8 cellular contexts compared by ENCODE assay signal in genomic region chr3:156674046-156674910, GRCh38. TPM values are rescaled to one million over a fixed set of nuclear protein-coding genes. Genes with fewer than 3 reads are reported as not detected.
DNase-seq lines count a peak whose midpoint lies in the region; ATAC-seq and TF ChIP-seq lines count a peak whose summit lies in the region.

TIPARP (plus strand) TSS chr3:156674590; CDS start chr3:156677698, 3,108 bp downstream.

- H3K36me3 Mint-ChIP-seq in activated CD4-positive, alpha-beta T cell treated with anti-CD3 and anti-CD28 coated beads, Interleukin-2, amount 10 ng/mL, durations not matched to agents 24 days and 14 days (ENCODE audit: low read depth) = peaks cover 24% of the 10 kb centered on the region

- TF ChIP-seq CTCF in coronary artery (IDR thresholded peaks at IDR 0.05) = peak; percentile 66

- no peaks in the 10 kb centered on the region for H3K9me3 ChIP-seq in BLaER1 treated with 17β-estradiol and CSF1 and Interleukin-3, amounts not matched to agents 10 nM and 100 nM (replicated peaks in 1 of 11)

- H3K4me3 Mint-ChIP-seq in activated CD4-positive, alpha-beta T cell treated with anti-CD3 and anti-CD28 coated beads, Interleukin-2, amount 10 ng/mL, durations not matched to agents 24 days and 14 days = peak within 1 kb of the TSS; percentile 91

- H3K9ac ChIP-seq in BLaER1 treated with 17β-estradiol and CSF1 and Interleukin-3, amounts not matched to agents 10 nM and 100 nM = peak within 1 kb of the TSS; percentile 82 to 96 (median 90)

- peak within 1 kb of the TSS; percentile 73 to 96 (median 88) for H3K4me3 ChIP-seq in BLaER1 treated with 17β-estradiol and CSF1 and Interleukin-3, amounts not matched to agents 10 nM and 100 nM
- peak within 1 kb of the TSS; percentile 85 for H3K4me3 ChIP-seq in coronary artery

- H3K36me3 ChIP-seq in BLaER1 treated with 17β-estradiol and CSF1 and Interleukin-3, amounts not matched to agents 10 nM and 100 nM = peaks cover 16 to 21% (median 18%) of the 10 kb centered on the region in 11 experiments

- no peaks in the 10 kb centered on the region for H3K9me3 Mint-ChIP-seq in activated CD4-positive, alpha-beta T cell treated with anti-CD3 and anti-CD28 coated beads, Interleukin-2, amount 10 ng/mL, durations not matched to agents 24 days and 14 days

- DNase-seq in NCI-H526 (lab: John Stamatoyannopoulos, UW) = peak; percentile 97 to 99
- peak; percentile 100 for DNase-seq in activated CD4-positive, alpha-beta T cell treated with anti-CD3 and anti-CD28 coated beads, Interleukin-2, amount 10 ng/mL, durations not matched to agents 24 days and 14 days
- peak; percentile 100 for DNase-seq in coronary artery (ENCODE audit: low spot score)
- peak; percentile 99 for DNase-seq in left colon
- DNase-seq in stimulated activated CD4-positive, alpha-beta T cell treated with anti-CD3 and anti-CD28 coated beads, Interleukin-1b, Interleukin-23, amount 100 ng/mL, for 48 hours = peak; percentile 97

- peaks cover 20 to 41% (median 25%) of the 10 kb centered on the region in 10 experiments for H3K4me1 ChIP-seq in BLaER1 treated with 17β-estradiol and CSF1 and Interleukin-3, amounts not matched to agents 10 nM and 100 nM

- peak within 1 kb of the TSS; percentile 78 to 94 (median 83) for H3K27ac ChIP-seq in BLaER1 treated with 17β-estradiol and CSF1 and Interleukin-3, amounts not matched to agents 10 nM and 100 nM
- peak within 1 kb of the TSS; percentile 96 for H3K27ac ChIP-seq in coronary artery

- ATAC-seq in GM19324 (IDR thresholded peaks at IDR 0.05; ENCODE audit: low FRiP score, unreplicated experiment) (peak; percentile 90), HG03469 (IDR thresholded peaks at IDR 0.05; ENCODE audit: unreplicated experiment) (peak; percentile 78), left colon (peak; percentile 88)

- no peaks in the 10 kb centered on the region for H3K27me3 ChIP-seq in BLaER1 treated with 17β-estradiol and CSF1 and Interleukin-3, amounts not matched to agents 10 nM and 100 nM

- H3K27me3 Mint-ChIP-seq in activated CD4-positive, alpha-beta T cell treated with anti-CD3 and anti-CD28 coated beads, Interleukin-2, amount 10 ng/mL, durations not matched to agents 24 days and 14 days = no peaks in the 10 kb centered on the region

- intact Hi-C loops in activated CD4-positive, alpha-beta T cell treated with anti-CD3 and anti-CD28 coated beads, Interleukin-2, amount 10 ng/mL, durations not matched to agents 24 days and 14 days (cut with micrococcal nuclease) = loop anchor here (1.0 to 2.0 kb wide), 10 partner anchors 59 to 501 kb away; partner anchors contain the start of gene SSR3
- intact Hi-C loops in left colon (cut with DNase I, micrococcal nuclease) = loop anchor here (2.0 to 10.0 kb wide), 5 partner anchors 119 to 519 kb away; partner anchors contain the start of gene SSR3 (in 1 of the 2)

- H3K4me2 ChIP-seq in BLaER1 treated with 17β-estradiol and CSF1 and Interleukin-3, amounts not matched to agents 10 nM and 100 nM = peak within 1 kb of the TSS; percentile 76 to 94 (median 89)

- peaks cover 0 to 48% (median 39%) of the 10 kb centered on the region in 11 experiments; a peak in 17 of 22 replicates for H4K20me1 ChIP-seq in BLaER1 treated with 17β-estradiol and CSF1 and Interleukin-3, amounts not matched to agents 10 nM and 100 nM

- H3K4me1 Mint-ChIP-seq in activated CD4-positive, alpha-beta T cell treated with anti-CD3 and anti-CD28 coated beads, Interleukin-2, amount 10 ng/mL, durations not matched to agents 24 days and 14 days = peaks cover 39% of the 10 kb centered on the region

- peak within 1 kb of the TSS; percentile 94 for H3K27ac Mint-ChIP-seq in activated CD4-positive, alpha-beta T cell treated with anti-CD3 and anti-CD28 coated beads, Interleukin-2, amount 10 ng/mL, durations not matched to agents 24 days and 14 days

RNA-seq across cellular contexts. Expression of gene TIPARP, which starts in this region (rescaled TPM):
- total RNA-seq in activated CD4-positive, alpha-beta T cell treated with anti-CD3 and anti-CD28 coated beads, Interleukin-2, amount 10 ng/mL, durations not matched to agents 24 days and 14 days = 17.7 and 18.7 TPM in 2 replicates
- total RNA-seq in left colon = 10 to 100 TPM; 31.1 to 33.9 TPM

Comparison
In these comparisons a context has a peak if more than half of its experiments do, and no peak if none do; other contexts are left out.
1. Peak in every context shown above with its lines: DNase-seq, ATAC-seq, H3K4me3 ChIP-seq and H3K27ac ChIP-seq.